Comparison of ENCODE assay signal across 1 cellular context in the genomic region with DNA sequence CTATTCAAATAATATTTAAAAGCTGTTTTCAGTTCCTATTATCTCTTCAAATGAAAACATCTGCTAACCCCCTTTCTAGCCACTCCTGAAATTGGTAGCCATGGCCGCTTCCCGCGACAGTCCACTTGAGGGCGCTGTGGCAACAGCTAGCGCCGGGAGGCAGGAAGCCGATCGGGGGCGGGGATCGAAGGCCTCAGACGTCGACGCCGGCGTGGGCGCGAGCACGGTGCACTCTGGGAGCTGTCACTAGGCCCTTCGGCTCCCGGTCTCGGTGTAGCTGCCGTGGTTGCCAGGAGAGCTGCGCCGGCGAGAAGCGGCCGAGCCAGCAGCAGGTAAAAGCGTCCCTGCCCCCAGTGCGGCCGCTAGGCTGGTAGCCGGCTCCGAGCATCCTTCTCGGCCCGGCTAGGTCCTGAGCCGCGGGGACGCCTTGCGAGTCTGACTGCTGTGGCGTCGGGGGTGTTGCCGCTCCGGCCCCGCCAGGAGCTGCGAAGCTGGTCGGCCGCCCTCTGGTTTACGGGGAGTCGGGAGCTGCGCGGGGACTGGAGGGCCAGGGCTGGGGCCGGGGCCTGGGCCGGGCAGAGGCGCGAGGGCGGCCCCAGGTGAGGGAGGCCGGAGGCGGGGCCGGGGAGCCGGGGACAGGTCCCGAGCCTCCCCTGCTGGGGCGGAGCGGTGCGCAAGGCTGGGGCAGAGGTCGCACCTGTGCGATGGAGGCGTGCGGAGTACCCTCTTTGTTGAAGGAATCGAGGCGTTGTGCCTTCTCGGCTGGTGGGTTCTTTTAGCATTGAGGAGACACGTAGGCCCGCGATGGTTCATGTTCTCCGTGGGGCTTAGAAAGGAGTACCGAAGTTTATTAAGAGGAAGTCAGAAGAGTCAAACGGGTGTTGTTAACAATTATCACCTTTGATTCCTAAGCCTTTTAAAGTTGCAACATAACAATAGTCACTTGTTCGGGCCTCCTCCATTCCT.
TF ChIP-seq lines count a peak whose summit lies in the region.

A gene with protein sequence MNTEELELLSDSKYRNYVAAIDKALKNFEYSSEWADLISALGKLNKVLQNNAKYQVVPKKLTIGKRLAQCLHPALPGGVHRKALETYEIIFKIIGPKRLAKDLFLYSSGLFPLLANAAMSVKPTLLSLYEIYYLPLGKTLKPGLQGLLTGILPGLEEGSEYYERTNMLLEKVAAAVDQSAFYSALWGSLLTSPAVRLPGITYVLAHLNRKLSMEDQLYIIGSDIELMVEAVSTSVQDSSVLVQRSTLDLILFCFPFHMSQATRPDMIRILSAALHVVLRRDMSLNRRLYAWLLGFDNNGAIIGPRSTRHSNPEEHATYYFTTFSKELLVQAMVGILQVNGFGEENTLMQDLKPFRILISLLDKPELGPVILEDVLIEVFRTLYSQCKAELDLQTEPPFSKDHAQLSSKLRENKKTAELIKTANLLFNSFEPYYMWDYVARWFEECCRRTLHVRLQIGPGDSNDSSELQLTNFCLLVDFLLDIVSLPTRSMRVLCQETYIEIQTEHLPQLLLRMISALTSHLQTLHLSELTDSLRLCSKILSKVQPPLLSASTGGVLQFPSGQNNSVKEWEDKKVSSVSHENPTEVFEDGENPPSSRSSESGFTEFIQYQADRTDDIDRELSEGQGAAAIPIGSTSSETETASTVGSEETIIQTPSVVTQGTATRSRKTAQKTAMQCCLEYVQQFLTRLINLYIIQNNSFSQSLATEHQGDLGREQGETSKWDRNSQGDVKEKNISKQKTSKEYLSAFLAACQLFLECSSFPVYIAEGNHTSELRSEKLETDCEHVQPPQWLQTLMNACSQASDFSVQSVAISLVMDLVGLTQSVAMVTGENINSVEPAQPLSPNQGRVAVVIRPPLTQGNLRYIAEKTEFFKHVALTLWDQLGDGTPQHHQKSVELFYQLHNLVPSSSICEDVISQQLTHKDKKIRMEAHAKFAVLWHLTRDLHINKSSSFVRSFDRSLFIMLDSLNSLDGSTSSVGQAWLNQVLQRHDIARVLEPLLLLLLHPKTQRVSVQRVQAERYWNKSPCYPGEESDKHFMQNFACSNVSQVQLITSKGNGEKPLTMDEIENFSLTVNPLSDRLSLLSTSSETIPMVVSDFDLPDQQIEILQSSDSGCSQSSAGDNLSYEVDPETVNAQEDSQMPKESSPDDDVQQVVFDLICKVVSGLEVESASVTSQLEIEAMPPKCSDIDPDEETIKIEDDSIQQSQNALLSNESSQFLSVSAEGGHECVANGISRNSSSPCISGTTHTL (N-terminal part only) (plus strand): TSS at position 224 of the 966 bp plus-strand sequence. CDS start 29,307 bp downstream, outside the sequence.

TF ChIP-seq in HepG2, 621 proteins besides CTCF, POLR2A, EP300 and RAD21 (continued from another document and continues in another):
- TF ChIP-seq MXD3 (CRISPR knock-in tag; IDR thresholded peaks at IDR 0.05) (peak; percentile 89), ZNF367 (CRISPR knock-in tag; IDR thresholded peaks at IDR 0.05; ENCODE audit: borderline replicate concordance) (peak; percentile 51; the same call in 1 of the 2 replicates), SKIL (CRISPR knock-in tag; IDR thresholded peaks at IDR 0.05; ENCODE audit: borderline replicate concordance) (peak; percentile 19; the same call in 1 of the 2 replicates), ARID4A (CRISPR knock-in tag; IDR thresholded peaks at IDR 0.05; ENCODE audit: borderline replicate concordance) (peak; percentile 99), ARID2 (CRISPR knock-in tag; IDR thresholded peaks at IDR 0.05; ENCODE audit: borderline replicate concordance) (peak; percentile 87), ZNF274 (CRISPR knock-in tag; IDR thresholded peaks at IDR 0.05) (0 out of 2 replicates have a peak, but pooled peaks have one; percentile 46), GPN1 (CRISPR knock-in tag; IDR thresholded peaks at IDR 0.05; ENCODE audit: borderline replicate concordance) (no peak), HES4 (CRISPR knock-in tag; IDR thresholded peaks at IDR 0.05; ENCODE audit: borderline replicate concordance) (peak; percentile 86), POLR2G (IDR thresholded peaks at IDR 0.05; ENCODE audit: low read depth, low read length) (peak; percentile 78), ZNF160 (CRISPR knock-in tag; IDR thresholded peaks at IDR 0.05) (peak; percentile 81; the same call in 1 of the 2 replicates), FOXO4 (CRISPR knock-in tag; conservative IDR thresholded peaks at IDR 0.05) (no peak), ZNF235 (CRISPR knock-in tag; IDR thresholded peaks at IDR 0.05; ENCODE audit: borderline replicate concordance) (peak; percentile 58; the same call in 1 of the 2 replicates), HNRNPH1 (optimal IDR thresholded peaks at IDR 0.05; ENCODE audit: low read depth, low read length) (no peak), CREB1 (IDR thresholded peaks at IDR 0.05) (0 out of 2 replicates have a peak, but pooled peaks have one; percentile 26), CREB1 (CRISPR knock-in tag; IDR thresholded peaks at IDR 0.05) (peak; percentile 75), ATM (IDR thresholded peaks at IDR 0.05; ENCODE audit: borderline replicate concordance) (no peak), ZKSCAN1 (IDR thresholded peaks at IDR 0.05; ENCODE audit: low read length) (no peak), NCOA5 (CRISPR knock-in tag; IDR thresholded peaks at IDR 0.05) (no peak), KDM2A (CRISPR knock-in tag; IDR thresholded peaks at IDR 0.05; ENCODE audit: borderline replicate concordance, low read depth) (peak; percentile 91), ZGPAT (CRISPR knock-in tag; IDR thresholded peaks at IDR 0.05) (peak; percentile 93), FLYWCH1 (CRISPR knock-in tag; IDR thresholded peaks at IDR 0.05) (0 out of 2 replicates have a peak, but pooled peaks have one; percentile 20), ZNF547 (CRISPR knock-in tag; IDR thresholded peaks at IDR 0.05) (0 out of 2 replicates have a peak, but pooled peaks have one; percentile 64), MNT (IDR thresholded peaks at IDR 0.05) (peak; percentile 71), ZNF557 (CRISPR knock-in tag; IDR thresholded peaks at IDR 0.05) (no peak), ZNF12 (CRISPR knock-in tag; IDR thresholded peaks at IDR 0.05) (no peak), PAF1 (CRISPR knock-in tag; IDR thresholded peaks at IDR 0.05) (no peak)
- TF ChIP-seq, protein P1, sequence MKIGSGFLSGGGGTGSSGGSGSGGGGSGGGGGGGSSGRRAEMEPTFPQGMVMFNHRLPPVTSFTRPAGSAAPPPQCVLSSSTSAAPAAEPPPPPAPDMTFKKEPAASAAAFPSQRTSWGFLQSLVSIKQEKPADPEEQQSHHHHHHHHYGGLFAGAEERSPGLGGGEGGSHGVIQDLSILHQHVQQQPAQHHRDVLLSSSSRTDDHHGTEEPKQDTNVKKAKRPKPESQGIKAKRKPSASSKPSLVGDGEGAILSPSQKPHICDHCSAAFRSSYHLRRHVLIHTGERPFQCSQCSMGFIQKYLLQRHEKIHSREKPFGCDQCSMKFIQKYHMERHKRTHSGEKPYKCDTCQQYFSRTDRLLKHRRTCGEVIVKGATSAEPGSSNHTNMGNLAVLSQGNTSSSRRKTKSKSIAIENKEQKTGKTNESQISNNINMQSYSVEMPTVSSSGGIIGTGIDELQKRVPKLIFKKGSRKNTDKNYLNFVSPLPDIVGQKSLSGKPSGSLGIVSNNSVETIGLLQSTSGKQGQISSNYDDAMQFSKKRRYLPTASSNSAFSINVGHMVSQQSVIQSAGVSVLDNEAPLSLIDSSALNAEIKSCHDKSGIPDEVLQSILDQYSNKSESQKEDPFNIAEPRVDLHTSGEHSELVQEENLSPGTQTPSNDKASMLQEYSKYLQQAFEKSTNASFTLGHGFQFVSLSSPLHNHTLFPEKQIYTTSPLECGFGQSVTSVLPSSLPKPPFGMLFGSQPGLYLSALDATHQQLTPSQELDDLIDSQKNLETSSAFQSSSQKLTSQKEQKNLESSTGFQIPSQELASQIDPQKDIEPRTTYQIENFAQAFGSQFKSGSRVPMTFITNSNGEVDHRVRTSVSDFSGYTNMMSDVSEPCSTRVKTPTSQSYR (CRISPR knock-in tag; IDR thresholded peaks at IDR 0.05; ENCODE audit: borderline replicate concordance), result peak; percentile 27; the same call in 1 of the 2 replicates
- TF ChIP-seq, protein P2, sequence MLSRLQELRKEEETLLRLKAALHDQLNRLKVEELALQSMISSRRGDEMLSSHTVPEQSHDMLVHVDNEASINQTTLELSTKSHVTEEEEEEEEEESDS (CRISPR knock-in tag; IDR thresholded peaks at IDR 0.05; ENCODE audit: borderline replicate concordance), result no peak
